In the genomic region with DNA sequence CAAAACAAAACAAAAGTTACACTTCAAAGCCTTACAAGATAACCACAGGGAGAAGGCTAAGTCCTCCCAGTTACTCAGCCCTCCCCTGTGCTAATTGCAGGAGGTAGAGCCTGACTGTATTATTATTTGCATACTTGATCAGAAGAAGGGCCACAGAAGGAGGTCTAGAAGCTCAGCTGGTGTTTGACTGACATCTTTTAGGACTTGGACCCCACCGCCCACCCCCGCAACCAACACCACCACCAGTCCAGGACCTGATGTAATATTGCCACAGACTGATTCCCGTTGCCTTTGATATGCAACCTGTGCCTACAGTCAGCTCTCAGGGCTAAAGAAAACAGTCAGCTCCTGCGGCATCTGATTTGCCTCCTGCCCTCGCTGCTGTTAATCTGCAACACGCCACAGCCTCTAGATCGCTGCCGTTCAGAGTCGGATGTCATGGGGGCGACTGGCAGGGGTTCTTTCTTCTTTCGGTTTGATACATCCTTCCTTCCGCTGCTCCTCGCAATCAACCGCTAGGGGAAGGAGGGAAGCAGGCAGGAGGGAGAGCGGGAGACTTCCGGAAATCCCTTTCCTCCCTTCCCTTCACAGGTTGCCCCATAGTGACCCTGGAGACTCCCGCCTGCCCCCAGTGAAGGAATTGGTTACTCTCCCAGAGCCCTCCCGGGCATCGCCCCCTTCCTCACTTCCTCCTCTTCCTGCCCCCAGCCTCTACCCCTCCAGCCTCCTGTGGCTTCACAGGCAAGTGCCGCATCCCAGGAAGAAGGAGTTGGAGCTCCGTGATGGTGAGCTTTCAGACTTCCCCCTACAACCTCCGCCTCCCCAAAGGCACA, we compare ENCODE assay signal across 8 cellular contexts.
A peak's percentile ranks its signal among the peaks of the same experiment; 100 is the strongest.
DNase-seq lines count a peak whose midpoint lies in the region; ATAC-seq, FAIRE-seq and TF ChIP-seq lines count a peak whose summit lies in the region.

No MANE protein-coding gene starts in this region.

- ATAC-seq in HG02870 (IDR thresholded peaks at IDR 0.05; ENCODE audit: unreplicated experiment): peak; percentile 68

- POLR2A ChIA-PET in AG04449 (lab: Yijun Ruan, JAX): no interaction called here

- CTCF ChIA-PET in AG04449 (lab: Yijun Ruan, JAX): interaction anchor here (1.4 kb wide), 1 partner anchor 9 kb away, joined by 3 read pairs; no protein-coding TSS in a partner anchor

- peak; percentile 97 for FAIRE-seq in GM18507 (lab: Jason Lieb, UNC)

- no peak for DNase-seq in AG04449 (ENCODE audit: low read depth, low spot score)
- DNase-seq in GM18507 (ENCODE audit: extremely low spot score, insufficient read length, low read depth): peak; percentile 30
- DNase-seq in NCI-H2227 (lab: John Stamatoyannopoulos, UW; ENCODE audit: unreplicated experiment): peak; percentile 85
- peak in 46 of 58 donors; percentile 6 to 79 (median 38) for DNase-seq in anterior cingulate cortex (lab: John Stamatoyannopoulos, UW)
- peak; percentile 80 for DNase-seq in iPS DF 19.7 (ENCODE audit: low read depth, low spot score)
- DNase-seq in retinal pigment epithelial cell (ENCODE audit: low read depth): no peak
- no peak for DNase-seq in KG1 (lab: John Stamatoyannopoulos, UW)

- H3K4me3 ChIP-seq in AG04449 (ENCODE audit: low read depth, low read length) (peak overlapping the region; percentile 64), retinal pigment epithelial cell (ENCODE audit: low read length) (peak overlapping the region; percentile 67)

- TF ChIP-seq CTCF in AG04449 (IDR thresholded peaks at IDR 0.05; ENCODE audit: insufficient read depth, low read length, missing control alignments) (peak; percentile 46), retinal pigment epithelial cell (conservative IDR thresholded peaks at IDR 0.05; ENCODE audit: low read depth, low read length) (peak; percentile 68)

Comparison
In these comparisons a context has a peak if more than half of its experiments do, and no peak if none do; other contexts are left out.
1. DNase-seq: peak in GM18507 (single experiment), NCI-H2227 (single experiment), anterior cingulate cortex (46 of 58) and iPS DF 19.7 (single experiment); none in AG04449 (single experiment), retinal pigment epithelial cell (single experiment) and KG1 (single experiment).